1 cellular context compared by ENCODE assay signal in genomic region chr10:122294006-122294405, GRCh38.
TF ChIP-seq lines count a peak whose summit lies in the region.

No MANE protein-coding gene starts in this region.

TF ChIP-seq in HEK293, 187 proteins besides CTCF, POLR2A, EP300 and RAD21 (continued from another document):
- TF ChIP-seq ZNF280D (tag by site-specific recombination; IDR thresholded peaks at IDR 0.05) (no peak), HOXD13 (CRISPR knock-in tag; IDR thresholded peaks at IDR 0.05; ENCODE audit: borderline replicate concordance) (no peak), ZNF133 (tag by site-specific recombination; IDR thresholded peaks at IDR 0.05) (no peak), ZNF555 (tag by site-specific recombination; conservative IDR thresholded peaks at IDR 0.05) (no peak), KLF1 (tag by site-specific recombination; IDR thresholded peaks at IDR 0.05) (peak; percentile 91), ZNF488 (tag by site-specific recombination; IDR thresholded peaks at IDR 0.05) (no peak), ZNF449 (tag by site-specific recombination; IDR thresholded peaks at IDR 0.05) (peak; percentile 81)
